8 cellular contexts compared by ENCODE assay signal in the genomic region with DNA sequence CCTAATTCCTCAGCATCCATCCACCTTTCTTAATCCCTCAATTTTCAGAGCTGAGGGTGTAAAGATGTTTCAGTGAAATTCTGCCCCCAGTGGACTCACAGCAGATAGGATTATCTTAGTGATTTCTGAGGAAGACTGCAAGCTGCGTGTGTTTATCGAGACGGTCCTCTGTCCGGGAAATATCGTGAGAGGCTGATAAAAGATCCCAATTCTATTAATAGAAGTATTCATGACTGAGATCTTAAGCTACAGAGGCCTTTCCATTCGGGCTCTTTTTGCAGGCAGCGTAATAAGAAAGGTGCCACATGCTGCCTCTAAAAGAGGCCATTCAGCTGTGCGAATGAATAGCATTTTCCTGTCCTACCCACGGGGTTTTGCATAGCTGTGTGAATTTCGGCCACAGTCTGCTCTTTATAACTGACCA.
DNase-seq lines count a peak whose midpoint lies in the region; ATAC-seq, FAIRE-seq and TF ChIP-seq lines count a peak whose summit lies in the region.

No MANE protein-coding gene starts in this region.

- peaks cover 11 to 35% of the 10 kb centered on the region in 2 donors for H3K4me1 ChIP-seq in adrenal gland (replicated peaks in 1 of 2)
- peaks cover 43% of the 10 kb centered on the region for H3K4me1 ChIP-seq in mesodermal cell (ENCODE audit: control insufficient read depth, insufficient read depth, low read length, poor library complexity, severe bottlenecking)

- intact Hi-C loops in adrenal gland (cut with DNase I): loop anchor here in 1 of 2 donors (10.0 kb wide), 1 partner anchor 84 kb away; no protein-coding TSS in a partner anchor

- H3K27ac ChIP-seq in HL-60 (replicated peaks) (no peak overlapping the region), adrenal gland (peak overlapping the region in 4 of 5 donors; percentile 59 to 83 (median 70)), mesodermal cell (ENCODE audit: low read depth, low read length, severe bottlenecking) (peak overlapping the region; percentile 98)

- TF ChIP-seq CTCF in HL-60 (IDR thresholded peaks at IDR 0.05; ENCODE audit: insufficient read depth, low read length) (peak; percentile 14), adrenal gland (IDR thresholded peaks at IDR 0.05) (peak in 5 of 6 experiments; percentile 7 to 34 (median 32))

- ATAC-seq in HG03460 (IDR thresholded peaks at IDR 0.05; ENCODE audit: unreplicated experiment) (no peak), GM19351 (IDR thresholded peaks at IDR 0.05; ENCODE audit: unreplicated experiment) (no peak)

- 36 to 42% (median 37%) methylated on average over 10 of the region's 10 CpGs for WGBS in adrenal gland, 4 donors
- WGBS in mesodermal cell (ENCODE audit: insufficient coverage in 2 of 2), 2 experiments: 49 to 65% methylated on average over 6 to 8 of the region's 10 CpGs

- H3K36me3 ChIP-seq in adrenal gland (replicated peaks in 1 of 2) (no peaks in the 10 kb centered on the region), mesodermal cell (ENCODE audit: control insufficient read depth, insufficient read depth, low read length) (no peaks in the 10 kb centered on the region)

- H3K4me3 ChIP-seq in HL-60 (replicated peaks; ENCODE audit: insufficient read depth, low read length) (no peak overlapping the region), adrenal gland (no peak overlapping the region), mesodermal cell (ENCODE audit: extremely low read depth, insufficient read depth, low read length, poor library complexity, severe bottlenecking) (no peak overlapping the region)

- no peaks in the 10 kb centered on the region for H3K9me3 ChIP-seq in adrenal gland (replicated peaks in 1 of 3)
- no peaks in the 10 kb centered on the region for H3K9me3 ChIP-seq in mesodermal cell (ENCODE audit: control insufficient read depth, low read length)

- H3K27me3 ChIP-seq in HL-60 (ENCODE audit: insufficient read depth, poor library complexity, severe bottlenecking) (peaks cover 5% of the 10 kb centered on the region), adrenal gland (no peaks in the 10 kb centered on the region)

- FAIRE-seq in GM19239 (lab: Jason Lieb, UNC): no peak

- DNase-seq in COLO829 (ENCODE audit: low spot score) (peak; percentile 72), HL-60 (ENCODE audit: low read depth in 1 of 2, low spot score in 1 of 2) (no peak), adrenal gland (no peak), GM19239 (ENCODE audit: insufficient read length, low spot score) (no peak)
- no peak for DNase-seq in stimulated activated naive CD4-positive, alpha-beta T cell treated with Interleukin-2 at 50 U/mL for 16 hours (lab: John Stamatoyannopoulos, UW)

- TF ChIP-seq POLR2A in adrenal gland (IDR thresholded peaks at IDR 0.05): no peak
